ENCODE assay signal across 20 cellular contexts in the genomic region with DNA sequence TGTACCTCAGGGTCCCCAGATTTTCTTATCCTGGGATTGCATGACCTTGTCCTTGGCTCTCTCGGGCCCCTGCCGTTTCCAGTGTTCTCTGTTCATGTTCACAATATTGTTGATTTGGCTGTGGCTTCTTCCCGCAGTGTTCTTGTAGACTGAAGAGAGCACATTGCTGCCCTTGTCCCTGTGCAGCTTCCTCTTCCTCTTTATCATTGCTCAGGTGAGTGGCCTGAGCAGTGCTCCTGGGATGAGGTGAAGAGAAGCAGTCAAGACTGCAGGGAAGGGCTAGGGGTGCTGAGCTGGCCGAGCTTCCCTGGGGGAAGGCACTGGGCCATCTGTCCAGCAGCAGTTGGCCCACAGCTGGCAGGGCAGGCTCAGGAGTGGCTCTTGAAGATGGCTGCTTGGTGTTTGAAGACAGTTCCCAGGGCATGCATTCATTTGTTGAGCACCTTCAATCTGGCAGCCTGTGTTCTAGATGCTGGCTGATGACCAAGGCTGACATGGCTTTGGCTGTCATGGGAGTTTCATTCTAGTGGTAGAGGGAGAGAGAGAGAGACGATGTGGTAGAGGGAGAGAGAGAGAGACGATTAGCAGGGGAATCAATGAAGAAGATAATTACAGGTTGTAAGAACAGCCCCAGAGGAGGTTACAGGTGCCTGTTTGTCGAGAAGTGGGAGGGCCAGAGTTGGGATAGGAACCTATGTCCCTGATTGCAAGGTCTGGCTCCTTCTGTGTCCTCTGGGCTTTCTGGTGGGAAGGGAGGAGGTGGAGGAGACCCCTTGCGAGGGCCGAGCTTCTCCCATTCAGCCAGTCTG. TPM values are rescaled to one million over a fixed set of nuclear protein-coding genes. Genes with fewer than 3 reads are reported as not detected.
DNase-seq lines count a peak whose midpoint lies in the region; ATAC-seq and TF ChIP-seq lines count a peak whose summit lies in the region.
"Had no signal": no experiment of that assay in that cellular context is flagged by ENCODE, and none has a peak within 500 bp of the region (broad histone marks: within the 10 kb centered on the region; RNA-seq: fewer than 3 reads in every experiment).

No MANE protein-coding gene starts in this region.

- no peaks in the 10 kb centered on the region for H3K9me3 Mint-ChIP-seq in activated CD8-positive, alpha-beta T cell treated with anti-CD3 and anti-CD28 coated beads for 36 hours
- H3K9me3 Mint-ChIP-seq in naive thymus-derived CD4-positive, alpha-beta T cell: no peaks in the 10 kb centered on the region
- H3K9me3 Mint-ChIP-seq: CD14-positive monocyte, memory B cell, neural progenitor cell, WTC11 had no signal

- peak; percentile 40 for DNase-seq in NCI-H748 (lab: John Stamatoyannopoulos, UW; ENCODE audit: unreplicated experiment)
- no peak for DNase-seq in NCI-H748 treated with DMSO at 0.1 percent for 48 hours (lab: John Stamatoyannopoulos, UW)
- peak in 2 of 3 experiments; percentile 61 to 84 for DNase-seq in NCI-H1417 (lab: John Stamatoyannopoulos, UW)
- DNase-seq in activated CD8-positive, alpha-beta T cell treated with anti-CD3 and anti-CD28 coated beads for 36 hours: no peak
- DNase-seq in naive thymus-derived CD4-positive, alpha-beta T cell: no peak
- no peak for DNase-seq in effector CD8-positive, alpha-beta T cell (lab: John Stamatoyannopoulos, UW)
- DNase-seq in activated CD4-positive, CD25-positive, alpha-beta regulatory T cell treated with anti-CD3 and anti-CD28 coated beads, Interleukin-2, amount 50 U/mL, for 72 hours: no peak
- no peak for DNase-seq in DMS53 (lab: John Stamatoyannopoulos, UW)
- DNase-seq: activated naive CD4-positive, alpha-beta T cell; dermis blood vessel endothelial cell; NCI-H187 treated with DMSO at 0.1 percent for 48 hours; right cardiac atrium; T-helper 1 cell had no signal

- intact Hi-C loops in activated CD8-positive, alpha-beta T cell treated with anti-CD3 and anti-CD28 coated beads for 36 hours (cut with micrococcal nuclease): no loop called here
- intact Hi-C loops in naive thymus-derived CD4-positive, alpha-beta T cell (cut with micrococcal nuclease): no loop called here

- H3K27me3 Mint-ChIP-seq in activated CD8-positive, alpha-beta T cell treated with anti-CD3 and anti-CD28 coated beads for 36 hours: no peaks in the 10 kb centered on the region
- H3K27me3 Mint-ChIP-seq in naive thymus-derived CD4-positive, alpha-beta T cell: no peaks in the 10 kb centered on the region
- H3K27me3 Mint-ChIP-seq: memory B cell had no signal

- no peaks in the 10 kb centered on the region for H3K36me3 ChIP-seq in naive thymus-derived CD4-positive, alpha-beta T cell (ENCODE audit: control insufficient read depth in 2 of 3, insufficient read depth in 3 of 3, low read length in 3 of 3)
- H3K36me3 ChIP-seq: HAP-1, neural progenitor cell, vagina had no signal

- TF ChIP-seq CTCF in activated CD8-positive, alpha-beta T cell treated with anti-CD3 and anti-CD28 coated beads for 36 hours (IDR thresholded peaks at IDR 0.05): no peak

- no peak overlapping the region for H3K4me3 ChIP-seq in naive thymus-derived CD4-positive, alpha-beta T cell (ENCODE audit: low read length)
- H3K4me3 ChIP-seq: HAP-1, neural progenitor cell, vagina had no signal

- no peak overlapping the region for H3K27ac ChIP-seq in naive thymus-derived CD4-positive, alpha-beta T cell (ENCODE audit: low read depth, low read length)
- H3K27ac ChIP-seq: neural progenitor cell, vagina had no signal

- CTCF ChIA-PET in activated CD8-positive, alpha-beta T cell treated with anti-CD3 and anti-CD28 coated beads for 36 hours (lab: Charles Lee): interaction anchor here (1.0 to 3.0 kb wide), 3 partner anchors 40 to 172 kb away, joined by 3 to 18 read pairs (median 14); no protein-coding TSS in a partner anchor
- CTCF ChIA-PET in naive thymus-derived CD4-positive, alpha-beta T cell (lab: Charles Lee): interaction anchor here (1.1 kb wide), 1 partner anchor 10 kb away, joined by 3 read pairs; no protein-coding TSS in a partner anchor

- no peaks in the 10 kb centered on the region for H3K27me3 ChIP-seq in naive thymus-derived CD4-positive, alpha-beta T cell (ENCODE audit: control insufficient read depth in 2 of 2, insufficient read depth in 2 of 2, low read length in 2 of 2)
- H3K27me3 ChIP-seq: neural progenitor cell, vagina had no signal

- peaks cover 86% of the 10 kb centered on the region for H3K4me1 Mint-ChIP-seq in activated CD8-positive, alpha-beta T cell treated with anti-CD3 and anti-CD28 coated beads for 36 hours (ENCODE audit: low read depth)
- H3K4me1 Mint-ChIP-seq in naive thymus-derived CD4-positive, alpha-beta T cell: peaks cover 15 to 91% (median 76%) of the 10 kb centered on the region in 7 donors

- POLR2A ChIA-PET in activated CD8-positive, alpha-beta T cell treated with anti-CD3 and anti-CD28 coated beads for 36 hours (lab: Charles Lee): interaction anchor here (1.2 to 1.5 kb wide), 2 partner anchors 9 to 16 kb away, joined by 4 read pairs; no protein-coding TSS in a partner anchor
- POLR2A ChIA-PET in naive thymus-derived CD4-positive, alpha-beta T cell (lab: Charles Lee): no interaction called here

- peaks cover 46 to 51% of the 10 kb centered on the region in 2 donors for H3K4me1 ChIP-seq in naive thymus-derived CD4-positive, alpha-beta T cell (ENCODE audit: control insufficient read depth in 2 of 2, insufficient read depth in 2 of 2, low read length in 2 of 2)
- H3K4me1 ChIP-seq: HAP-1, neural progenitor cell had no signal

- H3K4me3 Mint-ChIP-seq in activated CD8-positive, alpha-beta T cell treated with anti-CD3 and anti-CD28 coated beads for 36 hours: no peak overlapping the region
- H3K4me3 Mint-ChIP-seq in naive thymus-derived CD4-positive, alpha-beta T cell: peak overlapping the region in 8 of 10 donors; percentile 1 to 54 (median 14)
- H3K4me3 Mint-ChIP-seq: CD14-positive monocyte, memory B cell, neural progenitor cell, WTC11 had no signal

- no peak for ATAC-seq in activated CD8-positive, alpha-beta T cell treated with anti-CD3 and anti-CD28 coated beads for 36 hours
- no peak for ATAC-seq in naive thymus-derived CD4-positive, alpha-beta T cell
- ATAC-seq: esophagus mucosa, WTC11 had no signal

- H3K9me3 ChIP-seq in naive thymus-derived CD4-positive, alpha-beta T cell (ENCODE audit: control insufficient read depth in 2 of 3, low read length in 3 of 3): no peaks in the 10 kb centered on the region
- H3K9me3 ChIP-seq: HAP-1, vagina had no signal

- H3K36me3 Mint-ChIP-seq in activated CD8-positive, alpha-beta T cell treated with anti-CD3 and anti-CD28 coated beads for 36 hours (ENCODE audit: low read depth): peaks cover 4% of the 10 kb centered on the region
- peaks cover 0 to 16% (median 8%) of the 10 kb centered on the region in 5 donors for H3K36me3 Mint-ChIP-seq in naive thymus-derived CD4-positive, alpha-beta T cell
- H3K36me3 Mint-ChIP-seq: neural progenitor cell, WTC11 had no signal

- peak overlapping the region; percentile 26 for H3K27ac Mint-ChIP-seq in activated CD8-positive, alpha-beta T cell treated with anti-CD3 and anti-CD28 coated beads for 36 hours
- H3K27ac Mint-ChIP-seq in naive thymus-derived CD4-positive, alpha-beta T cell: peak overlapping the region in 5 of 9 donors; percentile 0 to 53 (median 18)
- H3K27ac Mint-ChIP-seq: memory B cell, neural progenitor cell, WTC11 had no signal

RNA-seq across cellular contexts. Expression of a gene that starts 17.4 kb away (rescaled TPM):
- 10 to 100 TPM; 21.5 to 22.7 TPM for total RNA-seq in activated CD8-positive, alpha-beta T cell treated with anti-CD3 and anti-CD28 coated beads for 36 hours
- total RNA-seq in naive thymus-derived CD4-positive, alpha-beta T cell: 10 to 100 TPM; 36.1 to 88.3 (median 68.4) TPM
- 10 to 100 TPM; 12.8 to 16.3 TPM for polyA plus RNA-seq in naive thymus-derived CD4-positive, alpha-beta T cell

Comparison
In these comparisons a context has a peak if more than half of its experiments do, and no peak if none do; other contexts are left out.
1. DNase-seq: peak in NCI-H748 (single experiment) and NCI-H1417 (2 of 3); none in NCI-H748 treated with DMSO at 0.1 percent for 48 hours (single experiment), activated CD8-positive, alpha-beta T cell treated with anti-CD3 and anti-CD28 coated beads for 36 hours (single experiment), naive thymus-derived CD4-positive, alpha-beta T cell (0 of 9), effector CD8-positive, alpha-beta T cell (single experiment), activated CD4-positive, CD25-positive, alpha-beta regulatory T cell treated with anti-CD3 and anti-CD28 coated beads, Interleukin-2, amount 50 U/mL, for 72 hours (single experiment) and DMS53 (single experiment).